In genomic region chr22:46915978-46916730, GRCh38 we compare ENCODE assay signal across 1 cellular context.
TF ChIP-seq lines count a peak whose summit lies in the region.

No MANE protein-coding gene starts in this region.

TF ChIP-seq in WTC11, 78 proteins besides CTCF, POLR2A, EP300 and RAD21 (continued from another document):
- TF ChIP-seq IRF1 (CRISPR knock-in tag; IDR thresholded peaks at IDR 0.05) (no peak), TP53 (CRISPR knock-in tag; IDR thresholded peaks at IDR 0.05) (no peak), RELA (CRISPR knock-in tag; IDR thresholded peaks at IDR 0.05; ENCODE audit: borderline replicate concordance) (no peak), E2F4 (CRISPR knock-in tag; IDR thresholded peaks at IDR 0.05; ENCODE audit: borderline replicate concordance, low read depth) (no peak), PREB (CRISPR knock-in tag; IDR thresholded peaks at IDR 0.05; ENCODE audit: borderline replicate concordance) (no peak), ZBTB43 (CRISPR knock-in tag; IDR thresholded peaks at IDR 0.05) (no peak), SMAD3 (CRISPR knock-in tag; IDR thresholded peaks at IDR 0.05; ENCODE audit: borderline replicate concordance) (no peak), ZNF423 (CRISPR knock-in tag; IDR thresholded peaks at IDR 0.05) (no peak), IRF2 (CRISPR knock-in tag; IDR thresholded peaks at IDR 0.05; ENCODE audit: borderline replicate concordance, low read depth) (no peak), ZNF425 (CRISPR knock-in tag; conservative IDR thresholded peaks at IDR 0.05) (no peak), AR (CRISPR knock-in tag; IDR thresholded peaks at IDR 0.05) (no peak), ATF2 (CRISPR knock-in tag; IDR thresholded peaks at IDR 0.05; ENCODE audit: borderline replicate concordance, low read depth) (no peak), CREM (CRISPR knock-in tag; IDR thresholded peaks at IDR 0.05) (no peak), HMGXB4 (CRISPR knock-in tag; IDR thresholded peaks at IDR 0.05) (no peak)
